1 cellular context compared by ENCODE assay signal in the genomic region with DNA sequence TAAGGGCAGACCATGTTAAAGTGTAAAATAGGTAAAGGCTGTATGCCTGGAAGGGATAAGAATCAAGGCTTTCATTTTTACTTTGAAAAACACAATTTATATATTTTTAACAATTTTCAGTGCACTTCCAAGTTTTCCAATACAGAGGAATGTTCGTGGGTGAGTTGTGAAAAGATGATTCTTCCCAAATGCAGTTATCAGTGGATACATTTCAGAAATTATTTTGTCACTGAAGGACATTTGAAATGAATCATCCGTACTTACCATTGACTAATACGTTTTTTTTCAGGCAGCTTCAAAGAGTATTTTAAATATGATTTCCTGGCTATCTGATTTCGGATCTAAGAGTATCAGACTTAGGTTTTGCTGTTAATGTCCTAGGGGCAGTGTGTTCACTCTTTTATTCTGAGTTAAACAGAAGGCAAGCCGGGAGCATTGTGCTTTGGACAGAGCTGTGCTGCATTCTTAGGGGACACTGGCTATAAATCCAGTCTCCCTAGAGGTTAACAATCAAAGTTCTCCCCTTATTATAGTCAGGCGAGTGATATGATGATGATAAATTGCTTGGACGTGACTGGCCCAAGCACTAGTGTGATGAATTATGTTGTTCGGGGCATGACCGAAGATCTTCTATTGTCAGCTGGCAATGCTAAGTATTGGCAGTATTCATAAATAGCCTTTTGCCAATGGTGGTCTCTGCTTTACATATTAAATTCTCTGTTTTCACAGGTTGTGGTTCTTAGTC.
TF ChIP-seq lines count a peak whose summit lies in the region.

No MANE protein-coding gene starts in this region.

TF ChIP-seq in IMR-90, 13 proteins besides CTCF, POLR2A, EP300 and RAD21 (continued from another document):
- TF ChIP-seq, protein P1, sequence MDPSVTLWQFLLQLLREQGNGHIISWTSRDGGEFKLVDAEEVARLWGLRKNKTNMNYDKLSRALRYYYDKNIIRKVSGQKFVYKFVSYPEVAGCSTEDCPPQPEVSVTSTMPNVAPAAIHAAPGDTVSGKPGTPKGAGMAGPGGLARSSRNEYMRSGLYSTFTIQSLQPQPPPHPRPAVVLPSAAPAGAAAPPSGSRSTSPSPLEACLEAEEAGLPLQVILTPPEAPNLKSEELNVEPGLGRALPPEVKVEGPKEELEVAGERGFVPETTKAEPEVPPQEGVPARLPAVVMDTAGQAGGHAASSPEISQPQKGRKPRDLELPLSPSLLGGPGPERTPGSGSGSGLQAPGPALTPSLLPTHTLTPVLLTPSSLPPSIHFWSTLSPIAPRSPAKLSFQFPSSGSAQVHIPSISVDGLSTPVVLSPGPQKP (IDR thresholded peaks at IDR 0.05; ENCODE audit: borderline replicate concordance, low read depth, low read length), result no peak
- no peak for TF ChIP-seq SMC3 (IDR thresholded peaks at IDR 0.05; ENCODE audit: low read depth, low read length)
- TF ChIP-seq RFX5 (IDR thresholded peaks at IDR 0.05; ENCODE audit: low read depth, low read length), result no peak
- no peak for TF ChIP-seq MAFK (IDR thresholded peaks at IDR 0.05; ENCODE audit: low read depth, low read length)
- no peak for TF ChIP-seq FOS (IDR thresholded peaks at IDR 0.05; ENCODE audit: low read depth, low read length)
- no peak for TF ChIP-seq MAZ (IDR thresholded peaks at IDR 0.05; ENCODE audit: borderline replicate concordance, low read depth, low read length)
- TF ChIP-seq MXI1 (IDR thresholded peaks at IDR 0.05; ENCODE audit: borderline replicate concordance, low read depth, low read length), result no peak
- no peak for TF ChIP-seq CHD1 (IDR thresholded peaks at IDR 0.05; ENCODE audit: low read depth, low read length)
- TF ChIP-seq, protein P2, sequence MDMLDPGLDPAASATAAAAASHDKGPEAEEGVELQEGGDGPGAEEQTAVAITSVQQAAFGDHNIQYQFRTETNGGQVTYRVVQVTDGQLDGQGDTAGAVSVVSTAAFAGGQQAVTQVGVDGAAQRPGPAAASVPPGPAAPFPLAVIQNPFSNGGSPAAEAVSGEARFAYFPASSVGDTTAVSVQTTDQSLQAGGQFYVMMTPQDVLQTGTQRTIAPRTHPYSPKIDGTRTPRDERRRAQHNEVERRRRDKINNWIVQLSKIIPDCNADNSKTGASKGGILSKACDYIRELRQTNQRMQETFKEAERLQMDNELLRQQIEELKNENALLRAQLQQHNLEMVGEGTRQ (IDR thresholded peaks at IDR 0.05; ENCODE audit: low read depth, low read length), result no peak
- no peak for TF ChIP-seq NFE2L2 (IDR thresholded peaks at IDR 0.05; ENCODE audit: low read depth, low read length)
